Comparison of ENCODE assay signal across 29 cellular contexts in genomic region chr12:9271875-9272274, GRCh38.
"Had no signal": no experiment of that assay in that cellular context is flagged by ENCODE, and none has a peak within 500 bp of the region (broad histone marks: within the 10 kb centered on the region; RNA-seq: fewer than 3 reads in every experiment).

No MANE protein-coding gene starts in this region.

- DNase-seq: activated CD4-positive, alpha-beta memory T cell treated with anti-CD3 and anti-CD28 coated beads for 36 hours; activated CD4-positive, alpha-beta T cell treated with anti-CD3 and anti-CD28 coated beads for 36 hours; activated CD4-positive, alpha-beta T cell treated with anti-CD3 and anti-CD28 coated beads, Interleukin-2, amount 10 ng/mL, durations not matched to agents 24 days and 14 days; activated CD4-positive, CD25-positive, alpha-beta regulatory T cell; activated CD4-positive, CD25-positive, alpha-beta regulatory T cell treated with anti-CD3 and anti-CD28 coated beads, Interleukin-2, amount 50 U/mL, for 72 hours; activated CD8-positive, alpha-beta memory T cell treated with anti-CD3 and anti-CD28 coated beads, Interleukin-2, amount 10 ng/mL, durations not matched to agents 7 days and 5 days; activated CD8-positive, alpha-beta memory T cell treated with anti-CD3 and anti-CD28 coated beads, Interleukin-2, amount 50 U/mL, for 4 hours; activated CD8-positive, alpha-beta T cell treated with anti-CD3 and anti-CD28 coated beads, Interleukin-2, amount 10 ng/mL, durations not matched to agents 7 days and 5 days; activated gamma-delta T cell; activated naive CD4-positive, alpha-beta T cell; activated naive CD4-positive, alpha-beta T cell treated with anti-CD3 and anti-CD28 coated beads, Interleukin-2, amount 10 ng/mL, durations not matched to agents 7 days and 5 days; activated naive CD8-positive, alpha-beta T cell treated with anti-CD3 and anti-CD28 coated beads, Interleukin-2, amount 10 ng/mL, durations not matched to agents 7 days and 5 days; activated T-cell treated with anti-CD3 and anti-CD28 coated beads, Interleukin-2, amount 50 U/mL, for 1 hour; activated T-cell treated with anti-CD3 and anti-CD28 coated beads, Interleukin-2, amount 50 U/mL, for 72 hours; cortex of kidney; dermis blood vessel endothelial cell; effector CD4-positive, alpha-beta T cell; effector memory CD8-positive, alpha-beta T cell; erythroblast; foreskin melanocyte; T-helper 2 cell had no signal

- H3K27ac ChIP-seq: ascending aorta, breast epithelium, cardiac muscle cell, esophagus muscularis mucosa, gastroesophageal sphincter had no signal

- H3K36me3 Mint-ChIP-seq: activated CD4-positive, alpha-beta memory T cell treated with anti-CD3 and anti-CD28 coated beads for 36 hours; activated CD8-positive, alpha-beta memory T cell treated with anti-CD3 and anti-CD28 coated beads, Interleukin-2, amount 10 ng/mL, durations not matched to agents 7 days and 5 days; activated naive CD4-positive, alpha-beta T cell treated with anti-CD3 and anti-CD28 coated beads, Interleukin-2, amount 10 ng/mL, durations not matched to agents 7 days and 5 days; activated naive CD4-positive, alpha-beta T cell treated with anti-CD3 and anti-CD28 coated beads, Interleukin-2, amount 50 U/mL, for 72 hours; activated naive CD8-positive, alpha-beta T cell treated with anti-CD3 and anti-CD28 coated beads, Interleukin-2, amount 10 ng/mL, durations not matched to agents 7 days and 5 days; brain had no signal

- H3K9me3 ChIP-seq: ascending aorta, breast epithelium, esophagus muscularis mucosa, gastroesophageal sphincter had no signal

- H3K27me3 ChIP-seq: ascending aorta, breast epithelium, cardiac muscle cell, esophagus muscularis mucosa, gastroesophageal sphincter had no signal

- H3K4me3 Mint-ChIP-seq: activated CD4-positive, alpha-beta memory T cell treated with anti-CD3 and anti-CD28 coated beads for 36 hours; activated CD4-positive, alpha-beta T cell treated with anti-CD3 and anti-CD28 coated beads for 36 hours; activated CD4-positive, alpha-beta T cell treated with anti-CD3 and anti-CD28 coated beads, Interleukin-2, amount 10 ng/mL, durations not matched to agents 24 days and 14 days; activated CD8-positive, alpha-beta memory T cell treated with anti-CD3 and anti-CD28 coated beads, Interleukin-2, amount 10 ng/mL, durations not matched to agents 7 days and 5 days; activated CD8-positive, alpha-beta T cell treated with anti-CD3 and anti-CD28 coated beads, Interleukin-2, amount 10 ng/mL, durations not matched to agents 7 days and 5 days; activated naive CD4-positive, alpha-beta T cell treated with anti-CD3 and anti-CD28 coated beads, Interleukin-2, amount 10 ng/mL, durations not matched to agents 7 days and 5 days; activated naive CD8-positive, alpha-beta T cell treated with anti-CD3 and anti-CD28 coated beads, Interleukin-2, amount 10 ng/mL, durations not matched to agents 7 days and 5 days; activated T-cell treated with anti-CD3 and anti-CD28 coated beads, Interleukin-2, amount 50 U/mL, for 72 hours; brain; central memory CD8-positive, alpha-beta T cell; effector memory CD8-positive, alpha-beta T cell had no signal

- H3K27me3 Mint-ChIP-seq: activated CD4-positive, alpha-beta memory T cell treated with anti-CD3 and anti-CD28 coated beads for 36 hours had no signal

- H3K27ac Mint-ChIP-seq: activated CD4-positive, alpha-beta memory T cell treated with anti-CD3 and anti-CD28 coated beads for 36 hours; activated CD4-positive, alpha-beta T cell treated with anti-CD3 and anti-CD28 coated beads for 36 hours; activated CD4-positive, alpha-beta T cell treated with anti-CD3 and anti-CD28 coated beads, Interleukin-2, amount 10 ng/mL, durations not matched to agents 24 days and 14 days; activated CD8-positive, alpha-beta memory T cell treated with anti-CD3 and anti-CD28 coated beads, Interleukin-2, amount 10 ng/mL, durations not matched to agents 7 days and 5 days; activated CD8-positive, alpha-beta T cell treated with anti-CD3 and anti-CD28 coated beads, Interleukin-2, amount 10 ng/mL, durations not matched to agents 7 days and 5 days; activated naive CD4-positive, alpha-beta T cell treated with anti-CD3 and anti-CD28 coated beads, Interleukin-2, amount 10 ng/mL, durations not matched to agents 7 days and 5 days; activated naive CD4-positive, alpha-beta T cell treated with anti-CD3 and anti-CD28 coated beads, Interleukin-2, amount 50 U/mL, for 72 hours; activated naive CD8-positive, alpha-beta T cell treated with anti-CD3 and anti-CD28 coated beads, Interleukin-2, amount 10 ng/mL, durations not matched to agents 7 days and 5 days; activated T-cell treated with anti-CD3 and anti-CD28 coated beads, Interleukin-2, amount 50 U/mL, for 72 hours; brain; effector memory CD8-positive, alpha-beta T cell had no signal

- H3K4me3 ChIP-seq: ascending aorta, breast epithelium, cardiac muscle cell, esophagus muscularis mucosa, gastroesophageal sphincter had no signal

- H3K4me1 Mint-ChIP-seq: activated CD4-positive, alpha-beta T cell treated with anti-CD3 and anti-CD28 coated beads for 36 hours; activated CD4-positive, alpha-beta T cell treated with anti-CD3 and anti-CD28 coated beads, Interleukin-2, amount 10 ng/mL, durations not matched to agents 24 days and 14 days; activated CD8-positive, alpha-beta memory T cell treated with anti-CD3 and anti-CD28 coated beads, Interleukin-2, amount 10 ng/mL, durations not matched to agents 7 days and 5 days; activated naive CD4-positive, alpha-beta T cell treated with anti-CD3 and anti-CD28 coated beads, Interleukin-2, amount 10 ng/mL, durations not matched to agents 7 days and 5 days; activated naive CD8-positive, alpha-beta T cell treated with anti-CD3 and anti-CD28 coated beads, Interleukin-2, amount 10 ng/mL, durations not matched to agents 7 days and 5 days; central memory CD8-positive, alpha-beta T cell had no signal

- H3K9me3 Mint-ChIP-seq: activated CD4-positive, alpha-beta memory T cell treated with anti-CD3 and anti-CD28 coated beads for 36 hours; activated CD4-positive, alpha-beta T cell treated with anti-CD3 and anti-CD28 coated beads, Interleukin-2, amount 10 ng/mL, durations not matched to agents 24 days and 14 days; activated naive CD4-positive, alpha-beta T cell treated with anti-CD3 and anti-CD28 coated beads, Interleukin-2, amount 10 ng/mL, durations not matched to agents 7 days and 5 days; activated naive CD4-positive, alpha-beta T cell treated with anti-CD3 and anti-CD28 coated beads, Interleukin-2, amount 50 U/mL, for 72 hours; activated naive CD8-positive, alpha-beta T cell treated with anti-CD3 and anti-CD28 coated beads, Interleukin-2, amount 10 ng/mL, durations not matched to agents 7 days and 5 days; activated T-cell treated with anti-CD3 and anti-CD28 coated beads, Interleukin-2, amount 50 U/mL, for 72 hours; brain; central memory CD8-positive, alpha-beta T cell; effector memory CD8-positive, alpha-beta T cell had no signal

- H3K4me1 ChIP-seq: ascending aorta, breast epithelium, esophagus muscularis mucosa, gastroesophageal sphincter had no signal

- H3K36me3 ChIP-seq: ascending aorta, breast epithelium, cardiac muscle cell, esophagus muscularis mucosa, gastroesophageal sphincter had no signal
